8 cellular contexts compared by ENCODE assay signal in genomic region chr1:39230261-39231190, GRCh38. TPM values are rescaled to one million over a fixed set of nuclear protein-coding genes. Genes with fewer than 3 reads are reported as not detected.
DNase-seq lines count a peak whose midpoint lies in the region.

No MANE protein-coding gene starts in this region.

- H3K27me3 Mint-ChIP-seq in activated naive CD4-positive, alpha-beta T cell treated with anti-CD3 and anti-CD28 coated beads for 36 hours (ENCODE audit: low read depth): no peaks in the 10 kb centered on the region

- peak overlapping the region; percentile 16 for H3K27ac Mint-ChIP-seq in activated naive CD4-positive, alpha-beta T cell treated with anti-CD3 and anti-CD28 coated beads for 36 hours

- DNase-seq in activated CD8-positive, alpha-beta memory T cell treated with anti-CD3 and anti-CD28 coated beads for 24 hours: peak; percentile 63
- no peak for DNase-seq in activated CD8-positive, alpha-beta memory T cell treated with anti-CD3 and anti-CD28 coated beads, Interleukin-2, amount 50 U/mL, for 48 hours
- peak; percentile 71 for DNase-seq in KBM-7
- DNase-seq in activated naive CD4-positive, alpha-beta T cell treated with anti-CD3 and anti-CD28 coated beads for 36 hours: peak; percentile 29
- DNase-seq in iris pigment epithelial cell (ENCODE audit: low read depth): peak; percentile 8
- peak; percentile 33 for DNase-seq in stimulated activated naive CD4-positive, alpha-beta T cell treated with Interleukin-2 at 50 U/mL for 16 hours (lab: John Stamatoyannopoulos, UW)
- DNase-seq in NCI-H187 treated with DMSO at 0.1 percent for 48 hours (lab: John Stamatoyannopoulos, UW): no peak
- no peak for DNase-seq in SHP77 (lab: John Stamatoyannopoulos, UW)

- CTCF ChIA-PET in activated naive CD4-positive, alpha-beta T cell treated with anti-CD3 and anti-CD28 coated beads for 36 hours (lab: Charles Lee): interaction anchor here (0.8 to 1.2 kb wide), 2 partner anchors 25 to 26 kb away, joined by 3 read pairs; partner anchors contain the start of gene MACF1

- H3K4me3 Mint-ChIP-seq in activated naive CD4-positive, alpha-beta T cell treated with anti-CD3 and anti-CD28 coated beads for 36 hours: peak overlapping the region; percentile 63

- in situ Hi-C loops in KBM-7 (cut with MboI; ENCODE audit: low pct_unique_long_range_greater_than_20kb, low sequenced_read_pairs): no loop called here

- H3K36me3 Mint-ChIP-seq in activated naive CD4-positive, alpha-beta T cell treated with anti-CD3 and anti-CD28 coated beads for 36 hours (ENCODE audit: low read depth): peaks cover 32% of the 10 kb centered on the region

- H3K9me3 Mint-ChIP-seq in activated naive CD4-positive, alpha-beta T cell treated with anti-CD3 and anti-CD28 coated beads for 36 hours: no peaks in the 10 kb centered on the region

- peaks cover 59% of the 10 kb centered on the region for H3K4me1 Mint-ChIP-seq in activated naive CD4-positive, alpha-beta T cell treated with anti-CD3 and anti-CD28 coated beads for 36 hours (ENCODE audit: low read depth)

- intact Hi-C loops in activated naive CD4-positive, alpha-beta T cell treated with anti-CD3 and anti-CD28 coated beads for 36 hours (cut with micrococcal nuclease): loop anchor here (2.0 kb wide), 1 partner anchor 16 kb away; no protein-coding TSS in a partner anchor

RNA-seq across cellular contexts. Expression of gene MACF1, which starts 26.0 kb away (rescaled TPM):
- total RNA-seq in activated naive CD4-positive, alpha-beta T cell treated with anti-CD3 and anti-CD28 coated beads for 36 hours: 100 to 1,000 TPM; 174 to 179 TPM

Comparison
In these comparisons a context has a peak if more than half of its experiments do, and no peak if none do; other contexts are left out.
1. DNase-seq: peak in activated CD8-positive, alpha-beta memory T cell treated with anti-CD3 and anti-CD28 coated beads for 24 hours (single experiment), KBM-7 (single experiment), activated naive CD4-positive, alpha-beta T cell treated with anti-CD3 and anti-CD28 coated beads for 36 hours (single experiment), iris pigment epithelial cell (single experiment) and stimulated activated naive CD4-positive, alpha-beta T cell treated with Interleukin-2 at 50 U/mL for 16 hours (single experiment); none in activated CD8-positive, alpha-beta memory T cell treated with anti-CD3 and anti-CD28 coated beads, Interleukin-2, amount 50 U/mL, for 48 hours (single experiment), NCI-H187 treated with DMSO at 0.1 percent for 48 hours (single experiment) and SHP77 (0 of 2).